ENCODE assay signal across 14 cellular contexts in the genomic region with DNA sequence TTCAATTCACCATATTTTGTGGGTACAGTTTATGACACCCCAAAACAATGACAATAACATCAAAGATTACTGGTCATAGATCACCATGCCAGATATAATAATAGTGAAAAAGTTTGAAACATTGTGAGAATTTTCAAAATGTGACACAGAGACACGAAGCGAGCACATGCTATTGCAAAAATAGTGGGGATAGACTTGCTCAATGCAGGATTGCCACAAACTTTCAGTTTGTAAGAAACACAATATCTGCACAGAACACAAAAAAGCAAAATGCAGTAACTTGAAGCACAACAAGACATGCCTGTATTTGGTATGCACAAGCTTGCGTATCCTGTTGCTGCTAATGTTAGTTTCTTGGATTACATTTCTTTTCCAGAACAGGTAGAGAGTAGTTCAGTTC. TPM values are rescaled to one million over a fixed set of nuclear protein-coding genes. Genes with fewer than 3 reads are reported as not detected.
DNase-seq lines count a peak whose midpoint lies in the region; ATAC-seq and TF ChIP-seq lines count a peak whose summit lies in the region.
"Had no signal": no experiment of that assay in that cellular context is flagged by ENCODE, and none has a peak within 500 bp of the region (broad histone marks: within the 10 kb centered on the region; RNA-seq: fewer than 3 reads in every experiment).

No MANE protein-coding gene starts in this region.

- no peak overlapping the region for H4K91ac ChIP-seq in mesenchymal stem cell (ENCODE audit: low read length)

- H3K27me3 ChIP-seq in RWPE2 (ENCODE audit: insufficient read depth, poor library complexity, severe bottlenecking) (no peaks in the 10 kb centered on the region), mesenchymal stem cell (ENCODE audit: control insufficient read depth in 1 of 2, insufficient read depth in 1 of 2, low read length in 2 of 2) (no peaks in the 10 kb centered on the region), GM23338 (ENCODE audit: insufficient read depth) (no peaks in the 10 kb centered on the region), right atrium auricular region (no peaks in the 10 kb centered on the region)

- H3K9me3 ChIP-seq in RWPE2 (ENCODE audit: severe bottlenecking) (no peaks in the 10 kb centered on the region), mesenchymal stem cell (ENCODE audit: control insufficient read depth, low read length) (no peaks in the 10 kb centered on the region), right atrium auricular region (no peaks in the 10 kb centered on the region), T-helper 17 cell (ENCODE audit: control insufficient read depth, low read length, poor library complexity, severe bottlenecking) (no peaks in the 10 kb centered on the region)
- H3K9me3 ChIP-seq: Caco-2 had no signal

- peaks cover 18% of the 10 kb centered on the region for H3K4me1 ChIP-seq in RWPE2 (ENCODE audit: insufficient read depth, poor library complexity, severe bottlenecking)
- peaks cover 10% of the 10 kb centered on the region for H3K4me1 ChIP-seq in mesenchymal stem cell (ENCODE audit: control insufficient read depth, insufficient read depth, low read depth, low read length)
- H3K4me1 ChIP-seq in GM23338 (ENCODE audit: insufficient read depth): peaks cover 2% of the 10 kb centered on the region; the same call in 1 of the 2 replicates
- H3K4me1 ChIP-seq in right atrium auricular region: no peaks in the 10 kb centered on the region
- H3K4me1 ChIP-seq: Caco-2 had no signal

- H3K14ac ChIP-seq in mesenchymal stem cell (ENCODE audit: low read length in 2 of 2): no peak overlapping the region

- TF ChIP-seq CTCF in RWPE2 (IDR thresholded peaks at IDR 0.05; ENCODE audit: poor library complexity, severe bottlenecking) (no peak), GM23338 (conservative IDR thresholded peaks at IDR 0.05; ENCODE audit: low read depth in 2 of 2) (no peak), right atrium auricular region (IDR thresholded peaks at IDR 0.05) (no peak)

- no peaks in the 10 kb centered on the region for H3K9me3 Mint-ChIP-seq in GM23338
- H3K9me3 Mint-ChIP-seq: CD8-positive, alpha-beta memory T cell; IgD-negative memory B cell had no signal

- H3K27ac ChIP-seq in RWPE2 (ENCODE audit: poor library complexity, severe bottlenecking): peak overlapping the region; percentile 99
- peak overlapping the region; percentile 10 for H3K27ac ChIP-seq in mesenchymal stem cell (ENCODE audit: low read length, poor library complexity, severe bottlenecking)
- no peak overlapping the region for H3K27ac ChIP-seq in GM23338 (ENCODE audit: low read depth)
- H3K27ac ChIP-seq in right atrium auricular region: no peak overlapping the region
- H3K27ac ChIP-seq: GM23248 had no signal

- no peaks in the 10 kb centered on the region for H3K36me3 Mint-ChIP-seq in GM23338 (ENCODE audit: low read depth)
- H3K36me3 Mint-ChIP-seq in T-helper 17 cell (ENCODE audit: low read depth): no peaks in the 10 kb centered on the region
- H3K36me3 Mint-ChIP-seq: IgD-negative memory B cell had no signal

- H3K27me3 Mint-ChIP-seq in GM23338 (ENCODE audit: insufficient read depth, low read depth, poor library complexity): peaks cover 3% of the 10 kb centered on the region
- peaks cover 23% of the 10 kb centered on the region for H3K27me3 Mint-ChIP-seq in T-helper 17 cell

- no peak overlapping the region for H3K23ac ChIP-seq in mesenchymal stem cell (ENCODE audit: low read length in 2 of 2)

- no peak overlapping the region for H2BK5ac ChIP-seq in mesenchymal stem cell (ENCODE audit: low read depth, low read length, poor library complexity, severe bottlenecking)

- H3K4me2 ChIP-seq in mesenchymal stem cell (ENCODE audit: low read length, poor library complexity, severe bottlenecking) (no peak overlapping the region), GM23338 (no peak overlapping the region)

- no peak overlapping the region for H3K9ac ChIP-seq in mesenchymal stem cell (ENCODE audit: low read length)
- H3K9ac ChIP-seq: GM23248 had no signal

- WGBS in mesenchymal stem cell: 100% methylated on average over 3 of the region's 3 CpGs

- no peak overlapping the region for H3K4ac ChIP-seq in mesenchymal stem cell (ENCODE audit: low read depth in 1 of 2, low read length in 2 of 2)

- no peak overlapping the region for H2BK12ac ChIP-seq in mesenchymal stem cell (ENCODE audit: low read length in 2 of 2)

- no peak overlapping the region for H2BK120ac ChIP-seq in mesenchymal stem cell (ENCODE audit: low read depth, low read length)

- H3F3A ChIP-seq in GM23338 (replicated peaks; ENCODE audit: low read depth): no peaks in the 10 kb centered on the region

- no peak overlapping the region for H2AFZ ChIP-seq in mesenchymal stem cell (ENCODE audit: low read depth, low read length)
- H2AFZ ChIP-seq in GM23338: no peak overlapping the region
- H2AFZ ChIP-seq: GM23248 had no signal

- DNase-seq in RWPE2 (ENCODE audit: low spot score) (no peak), fibroblast of gingiva (ENCODE audit: low read depth) (peak; percentile 56), mesenchymal stem cell (no peak), GM23338 (ENCODE audit: low spot score) (no peak), right atrium auricular region (ENCODE audit: low spot score) (no peak), NCI-H2196 (lab: John Stamatoyannopoulos, UW; ENCODE audit: unreplicated experiment) (no peak), T-helper 17 cell (no peak)
- DNase-seq: Caco-2; CD8-positive, alpha-beta memory T cell; DND-41; GDM1; GM23248; H7 had no signal

- ATAC-seq in RWPE2 (ENCODE audit: low read depth): no peak
- no peak for ATAC-seq in GM23338
- no peak for ATAC-seq in T-helper 17 cell

- H3K79me2 ChIP-seq in GM23338 (replicated peaks; ENCODE audit: insufficient read depth): no peaks in the 10 kb centered on the region

- peaks cover 12% of the 10 kb centered on the region for H3K36me3 ChIP-seq in RWPE2 (ENCODE audit: low read depth)
- H3K36me3 ChIP-seq in mesenchymal stem cell (ENCODE audit: control insufficient read depth in 1 of 2, insufficient read depth in 2 of 2, low read depth in 1 of 2, low read length in 2 of 2): no peaks in the 10 kb centered on the region
- no peaks in the 10 kb centered on the region for H3K36me3 ChIP-seq in GM23338 (ENCODE audit: insufficient read depth)
- no peaks in the 10 kb centered on the region for H3K36me3 ChIP-seq in right atrium auricular region

- peaks cover 8% of the 10 kb centered on the region for H3K9me2 ChIP-seq in GM23338 (ENCODE audit: insufficient read depth)

- no peak overlapping the region for H3K4me3 ChIP-seq in RWPE2 (ENCODE audit: severe bottlenecking)
- H3K4me3 ChIP-seq in mesenchymal stem cell (ENCODE audit: insufficient read depth in 1 of 2, low read depth in 1 of 2, low read length in 2 of 2): no peak overlapping the region
- H3K4me3 ChIP-seq in GM23338: no peak overlapping the region
- H3K4me3 ChIP-seq in right atrium auricular region: no peak overlapping the region
- H3K4me3 ChIP-seq: GM23248 had no signal

- H3K4me3 Mint-ChIP-seq in GM23338 (no peak overlapping the region), T-helper 17 cell (no peak overlapping the region)
- H3K4me3 Mint-ChIP-seq: IgD-negative memory B cell had no signal

- no peak overlapping the region for H3K18ac ChIP-seq in mesenchymal stem cell (ENCODE audit: low read depth in 1 of 2, low read length in 2 of 2)

- peaks cover 4% of the 10 kb centered on the region for H3K79me1 ChIP-seq in mesenchymal stem cell (replicated peaks; ENCODE audit: low read length, poor library complexity, severe bottlenecking)

- H3K27ac Mint-ChIP-seq in GM23338 (no peak overlapping the region), T-helper 17 cell (no peak overlapping the region)
- H3K27ac Mint-ChIP-seq: CD8-positive, alpha-beta memory T cell; IgD-negative memory B cell had no signal

- H2AK5ac ChIP-seq in mesenchymal stem cell (ENCODE audit: low read length, severe bottlenecking): no peak overlapping the region

- peaks cover 14% of the 10 kb centered on the region; the same call in 2 of the 3 replicates for H3K4me1 Mint-ChIP-seq in GM23338
- no peaks in the 10 kb centered on the region for H3K4me1 Mint-ChIP-seq in T-helper 17 cell

- H4K20me1 ChIP-seq in GM23338 (replicated peaks; ENCODE audit: insufficient read depth): no peaks in the 10 kb centered on the region

- no peak overlapping the region for H2BK15ac ChIP-seq in mesenchymal stem cell (ENCODE audit: low read depth, poor library complexity, severe bottlenecking)

- H4K8ac ChIP-seq in mesenchymal stem cell (ENCODE audit: low read length): no peak overlapping the region

TF ChIP-seq in GM23338, 12 proteins besides CTCF, POLR2A, EP300 and RAD21 (continues in another document):
- TF ChIP-seq, protein P1, sequence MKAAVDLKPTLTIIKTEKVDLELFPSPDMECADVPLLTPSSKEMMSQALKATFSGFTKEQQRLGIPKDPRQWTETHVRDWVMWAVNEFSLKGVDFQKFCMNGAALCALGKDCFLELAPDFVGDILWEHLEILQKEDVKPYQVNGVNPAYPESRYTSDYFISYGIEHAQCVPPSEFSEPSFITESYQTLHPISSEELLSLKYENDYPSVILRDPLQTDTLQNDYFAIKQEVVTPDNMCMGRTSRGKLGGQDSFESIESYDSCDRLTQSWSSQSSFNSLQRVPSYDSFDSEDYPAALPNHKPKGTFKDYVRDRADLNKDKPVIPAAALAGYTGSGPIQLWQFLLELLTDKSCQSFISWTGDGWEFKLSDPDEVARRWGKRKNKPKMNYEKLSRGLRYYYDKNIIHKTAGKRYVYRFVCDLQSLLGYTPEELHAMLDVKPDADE (IDR thresholded peaks at IDR 0.05): no peak
- TF ChIP-seq ZNF331 (CRISPR knock-in tag; IDR thresholded peaks at IDR 0.05; ENCODE audit: low read depth): no peak
- TF ChIP-seq POLR2AphosphoS5 (IDR thresholded peaks at IDR 0.05; ENCODE audit: low read depth): no peak
- no peak for TF ChIP-seq CREB1 (CRISPR knock-in tag; IDR thresholded peaks at IDR 0.05; ENCODE audit: low read depth)
- no peak for TF ChIP-seq EZH2phosphoT487 (IDR thresholded peaks at IDR 0.05; ENCODE audit: unreplicated experiment)
- TF ChIP-seq EZH2 (IDR thresholded peaks at IDR 0.05; ENCODE audit: low read depth, unreplicated experiment): no peak

RNA-seq across cellular contexts. Expression of a gene that starts 35.8 kb away (rescaled TPM):
- 6.0 TPM for polyA plus RNA-seq in mesenchymal stem cell (2013, experiment 1 of 2)
- polyA plus RNA-seq in mesenchymal stem cell (2013, experiment 2 of 2): 5.8 TPM
- 1.0 and 1.3 TPM in 2 replicates for total RNA-seq in GM23338 (2014; rRNA removed; shearing (Covaris generic))
- 0.39 and 0.64 TPM in 2 replicates for polyA plus RNA-seq in GM23338 (2016; fragmentation: Nextera tagmentation; extraction: Ambion mirVana)
- total RNA-seq in right atrium auricular region (1 to 10 TPM; 1.0 to 2.9 TPM), T-helper 17 cell (under 1 TPM; 0.05 to 0.16 TPM)
- polyA plus RNA-seq: IgD-negative memory B cell had no signal

Comparison
In these comparisons a context has a peak if more than half of its experiments do, and no peak if none do; other contexts are left out.
1. H3K27ac ChIP-seq: peak in RWPE2 (single experiment) and mesenchymal stem cell (single experiment); none in GM23338 (single experiment) and right atrium auricular region (0 of 2).